In the genomic region with DNA sequence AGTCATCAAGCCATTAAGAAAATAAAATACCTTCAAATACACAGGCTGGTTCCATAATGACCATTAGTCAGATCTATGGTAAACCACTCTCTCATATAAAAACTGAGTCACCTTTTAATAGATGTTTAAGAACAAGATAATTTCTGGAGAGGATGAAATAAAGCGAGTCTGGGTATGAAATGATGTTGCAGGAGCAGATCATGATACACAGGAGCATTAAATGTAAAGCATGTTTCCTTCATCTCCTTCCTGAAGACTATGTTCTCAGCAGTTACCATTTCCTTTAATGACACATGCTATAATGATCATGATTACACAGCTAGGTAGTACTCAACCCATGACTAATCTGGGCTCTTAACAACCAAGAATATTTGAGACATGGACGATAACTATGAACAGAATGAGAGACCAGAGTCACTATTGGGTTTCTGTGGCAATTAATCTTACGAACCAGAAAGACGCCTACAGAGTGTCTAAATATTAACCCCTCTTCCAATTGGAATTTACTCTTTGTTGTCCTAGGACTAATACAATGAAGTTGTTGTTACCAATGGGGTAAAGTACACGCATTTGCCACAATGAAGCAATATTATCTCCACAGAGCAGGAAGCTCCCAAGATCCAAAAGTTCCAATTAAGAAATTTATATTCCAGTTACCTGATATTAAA, we compare ENCODE assay signal across 12 cellular contexts.
DNase-seq lines count a peak whose midpoint lies in the region; ATAC-seq, FAIRE-seq and TF ChIP-seq lines count a peak whose summit lies in the region.
"Had no signal": no experiment of that assay in that cellular context is flagged by ENCODE, and none has a peak within 500 bp of the region (broad histone marks: within the 10 kb centered on the region; RNA-seq: fewer than 3 reads in every experiment).

No MANE protein-coding gene starts in this region.

- intact Hi-C loops in mammary epithelial cell (cut with micrococcal nuclease): no loop called here
- intact Hi-C loops in right lobe of liver (cut with DNase I): no loop called here
- intact Hi-C loops in kidney (cut with DNase I): no loop called here

- BruUV-seq in mammary epithelial cell (replicated peaks; lab: Mats Ljungman, UMichigan): TSS peak; percentile 24

- peaks cover 23% of the 10 kb centered on the region for H3K4me1 ChIP-seq in mammary epithelial cell (ENCODE audit: insufficient read depth, low read length)
- H3K4me1 ChIP-seq in right lobe of liver: peaks cover 0 to 11% (median 0%) of the 10 kb centered on the region in 4 donors
- H3K4me1 ChIP-seq in kidney (ENCODE audit: control insufficient read depth in 1 of 2, insufficient read depth in 1 of 2, low read depth in 1 of 2, low read length in 2 of 2): no peaks in the 10 kb centered on the region
- H3K4me1 ChIP-seq in effector memory CD4-positive, alpha-beta T cell (ENCODE audit: control insufficient read depth, insufficient read depth, low read length, poor library complexity, severe bottlenecking): no peaks in the 10 kb centered on the region

- WGBS in mammary epithelial cell (ENCODE audit: low coverage, missing lambda C conversion rate): 22% methylated on average over 4 of the region's 5 CpGs
- 42% methylated on average over 5 of the region's 5 CpGs for WGBS in right lobe of liver (ENCODE audit: insufficient coverage, low coverage, low lambda C conversion rate, missing lambda C conversion rate)

- ATAC-seq in right lobe of liver: peak; percentile 41 to 84 (median 74)
- ATAC-seq: stimulated activated memory B cell treated with anti-CD40 and anti-IgM and Interleukin-4, amounts not matched to agents 10 μg/mL and 1 μg/mL and 100 μg/mL, for 72 hours had no signal

- H3K4me2 ChIP-seq in mammary epithelial cell (ENCODE audit: insufficient read depth, low read depth, low read length): peak overlapping the region; percentile 29

- no peaks in the 10 kb centered on the region for H3K27me3 ChIP-seq in mammary epithelial cell (ENCODE audit: insufficient read depth, low read length)
- no peaks in the 10 kb centered on the region for H3K27me3 ChIP-seq in right lobe of liver
- H3K27me3 ChIP-seq in effector memory CD4-positive, alpha-beta T cell (replicated peaks; ENCODE audit: control insufficient read depth, insufficient read depth, low read length, poor library complexity, severe bottlenecking): peaks cover 10% of the 10 kb centered on the region

- H3K36me3 ChIP-seq in mammary epithelial cell (ENCODE audit: insufficient read depth, low read length): no peaks in the 10 kb centered on the region
- H3K36me3 ChIP-seq in right lobe of liver: no peaks in the 10 kb centered on the region
- no peaks in the 10 kb centered on the region for H3K36me3 ChIP-seq in kidney (ENCODE audit: control insufficient read depth in 1 of 2, insufficient read depth in 2 of 2, low read length in 2 of 2)
- no peaks in the 10 kb centered on the region for H3K36me3 ChIP-seq in effector memory CD4-positive, alpha-beta T cell (ENCODE audit: control insufficient read depth, insufficient read depth, low read length)

- FAIRE-seq in kidney (lab: Jason Lieb, UNC): no peak

- H3K27ac ChIP-seq in mammary epithelial cell (ENCODE audit: insufficient read depth, low read depth, low read length) (peak overlapping the region; percentile 66), right lobe of liver (no peak overlapping the region), kidney (ENCODE audit: low read depth in 2 of 2, low read length in 2 of 2) (no peak overlapping the region)
- H3K27ac ChIP-seq in effector memory CD4-positive, alpha-beta T cell (ENCODE audit: insufficient read depth, low read length, poor library complexity, severe bottlenecking): no peak overlapping the region

- peaks cover 52% of the 10 kb centered on the region for H3K79me2 ChIP-seq in mammary epithelial cell (ENCODE audit: insufficient read depth, low read length)

- H4K20me1 ChIP-seq in mammary epithelial cell (ENCODE audit: insufficient read depth, low read length): no peaks in the 10 kb centered on the region

- TF ChIP-seq CTCF in AG09309 (IDR thresholded peaks at IDR 0.05; ENCODE audit: control insufficient read depth, insufficient read depth, low read depth, low read length, missing control alignments) (no peak), mammary epithelial cell (conservative IDR thresholded peaks at IDR 0.05 in 1 of 2, IDR thresholded peaks at IDR 0.05 in 1 of 2; ENCODE audit: extremely low read depth in 1 of 2, insufficient read depth in 1 of 2, low read depth in 1 of 2, low read length in 2 of 2) (no peak), right lobe of liver (IDR thresholded peaks at IDR 0.05) (no peak), kidney (IDR thresholded peaks at IDR 0.05; ENCODE audit: borderline replicate concordance, extremely low read depth, insufficient read depth) (no peak)

- no peaks in the 10 kb centered on the region for H3K9me3 ChIP-seq in mammary epithelial cell (replicated peaks; ENCODE audit: insufficient read depth, low read length)
- no peaks in the 10 kb centered on the region for H3K9me3 ChIP-seq in right lobe of liver
- no peaks in the 10 kb centered on the region for H3K9me3 ChIP-seq in kidney (ENCODE audit: control insufficient read depth in 1 of 2, low read length in 2 of 2)
- H3K9me3 ChIP-seq in effector memory CD4-positive, alpha-beta T cell (ENCODE audit: control insufficient read depth, low read length): no peaks in the 10 kb centered on the region

- H3K4me3 ChIP-seq in AG09309 (ENCODE audit: control insufficient read depth, low read depth, low read length) (no peak overlapping the region), mammary epithelial cell (replicated peaks in 1 of 3; ENCODE audit: insufficient read depth in 1 of 3, low read depth in 2 of 3, low read length in 3 of 3) (no peak overlapping the region), right lobe of liver (no peak overlapping the region), kidney (ENCODE audit: low read length in 2 of 2) (no peak overlapping the region)
- H3K4me3 ChIP-seq in effector memory CD4-positive, alpha-beta T cell (ENCODE audit: insufficient read depth, low read depth, low read length, poor library complexity, severe bottlenecking): no peak overlapping the region

- CTCF ChIA-PET in mammary epithelial cell (lab: Charles Lee; ENCODE audit: low non-redundant PET): no interaction called here

- in situ Hi-C loops in mammary epithelial cell (cut with MboI; ENCODE audit: low sequenced_read_pairs in 2 of 2): loop anchor here in 1 of 2 donors (5.0 kb wide), 1 partner anchor 48 kb away; no protein-coding TSS in a partner anchor

- no peak overlapping the region for H2AFZ ChIP-seq in mammary epithelial cell (ENCODE audit: low read depth, low read length)

- DNase-seq in AG09309 (ENCODE audit: low read depth) (peak; percentile 34), HT-29 (ENCODE audit: low spot score) (peak; percentile 78), mammary epithelial cell (peak; percentile 88), right lobe of liver (no peak), kidney (no peak), SHP77 (lab: John Stamatoyannopoulos, UW) (no peak), NCI-H446 treated with DMSO at 0.1 percent for 48 hours (lab: John Stamatoyannopoulos, UW) (no peak)
- no peak for DNase-seq in effector memory CD4-positive, alpha-beta T cell
- DNase-seq: activated CD4-positive, alpha-beta T cell treated with anti-CD3 and anti-CD28 coated beads, Interleukin-2, amount 50 U/mL, for 4 hours; C1 segment of cervical spinal cord; NCI-H1694 treated with DMSO at 0.1 percent for 48 hours had no signal

- no peak overlapping the region for H3K9ac ChIP-seq in mammary epithelial cell (ENCODE audit: insufficient read depth, low read length)
- H3K9ac ChIP-seq in kidney (ENCODE audit: low read length in 2 of 2): no peak overlapping the region

- no peak for TF ChIP-seq POLR2A in right lobe of liver (IDR thresholded peaks at IDR 0.05)

- dilution Hi-C loops in mammary epithelial cell (cut with HindIII; ENCODE audit: low sequenced_read_pairs): no loop called here

Comparison
In these comparisons a context has a peak if more than half of its experiments do, and no peak if none do; other contexts are left out.
1. DNase-seq: peak in AG09309 (single experiment), HT-29 (single experiment) and mammary epithelial cell (single experiment); none in right lobe of liver (0 of 3), kidney (single experiment), effector memory CD4-positive, alpha-beta T cell (0 of 3), SHP77 (0 of 2) and NCI-H446 treated with DMSO at 0.1 percent for 48 hours (single experiment).